ENCODE assay signal across 8 cellular contexts in the genomic region with DNA sequence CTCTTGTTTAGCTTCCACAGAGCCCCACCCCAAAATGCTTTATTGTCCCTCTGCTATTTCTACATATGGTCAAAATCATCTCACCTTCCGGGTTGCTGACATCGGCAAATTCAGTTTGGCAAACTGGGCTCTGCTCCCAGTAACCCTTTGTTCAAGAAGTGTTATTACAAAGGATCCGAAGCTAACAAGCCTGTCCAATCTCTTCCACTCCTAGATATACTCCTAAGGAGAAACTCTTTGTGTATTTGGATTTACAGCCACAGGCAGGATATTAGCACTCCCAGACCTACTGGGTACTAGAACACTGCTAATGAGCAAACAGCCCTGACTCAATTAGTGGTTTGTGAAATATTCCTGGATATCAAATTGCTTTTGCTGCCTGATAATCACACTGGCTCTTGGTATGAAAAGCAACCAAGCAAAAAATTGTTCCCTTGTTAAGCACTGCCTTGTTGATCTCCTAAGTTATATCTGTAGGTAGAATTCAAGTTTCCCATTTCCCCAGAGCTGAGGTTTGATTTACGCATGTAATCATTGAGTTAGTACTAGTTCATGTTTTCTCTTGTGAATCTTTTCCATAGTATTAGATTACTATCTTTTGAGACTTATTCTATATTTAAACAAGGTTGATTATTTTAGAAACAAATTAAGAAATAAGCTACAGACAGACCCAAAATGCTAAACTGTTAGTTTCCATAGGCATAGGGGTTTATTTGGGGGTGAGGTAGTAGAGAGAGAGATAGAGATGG. TPM values are rescaled to one million over a fixed set of nuclear protein-coding genes. Genes with fewer than 3 reads are reported as not detected.
DNase-seq lines count a peak whose midpoint lies in the region; ATAC-seq and TF ChIP-seq lines count a peak whose summit lies in the region.

No MANE protein-coding gene starts in this region.

- no peak overlapping the region for H2BK5ac ChIP-seq in trophoblast cell (ENCODE audit: low read depth, low read length, poor library complexity)

- no peak overlapping the region for H4K91ac ChIP-seq in trophoblast cell (ENCODE audit: low read depth, low read length)

- peaks cover 22% of the 10 kb centered on the region for H3K79me1 ChIP-seq in trophoblast cell (ENCODE audit: low read length)

- no peak overlapping the region for H3K4ac ChIP-seq in trophoblast cell (ENCODE audit: low read depth, low read length)

- H3K9me3 ChIP-seq in fibroblast of lung (ENCODE audit: control insufficient read depth, insufficient read depth, low read depth, low read length): no peaks in the 10 kb centered on the region
- no peaks in the 10 kb centered on the region for H3K9me3 ChIP-seq in trophoblast cell (ENCODE audit: insufficient read depth, low read depth, low read length)

- H3K36me3 ChIP-seq in fibroblast of lung (ENCODE audit: control insufficient read depth, insufficient read depth, low read length) (peaks cover 10% of the 10 kb centered on the region), trophoblast cell (ENCODE audit: control insufficient read depth in 1 of 2, insufficient read depth in 2 of 2, low read length in 2 of 2) (peaks cover 11 to 12% of the 10 kb centered on the region in 2 experiments)

- H4K12ac ChIP-seq in trophoblast cell (ENCODE audit: low read depth, low read length): no peak overlapping the region

- no peak overlapping the region for H3K14ac ChIP-seq in trophoblast cell (ENCODE audit: low read length)

- peak overlapping the region; percentile 99 for H3K4me3 ChIP-seq in AG10803 (ENCODE audit: low read length)
- peak overlapping the region; percentile 82 to 96 (median 94) for H3K4me3 ChIP-seq in fibroblast of lung (replicated peaks in 1 of 4; ENCODE audit: control extremely low read depth in 1 of 4, insufficient read depth in 1 of 4, low read depth in 3 of 4, low read length in 4 of 4)
- no peak overlapping the region for H3K4me3 ChIP-seq in trophoblast cell (ENCODE audit: low read depth, low read length)

- H4K20me1 ChIP-seq in fibroblast of lung (ENCODE audit: control insufficient read depth, extremely low read depth, insufficient read depth, low read length): no peaks in the 10 kb centered on the region

- H3K79me2 ChIP-seq in fibroblast of lung (ENCODE audit: control insufficient read depth, insufficient read depth, low read length) (peaks cover 34% of the 10 kb centered on the region), trophoblast cell (ENCODE audit: control insufficient read depth, insufficient read depth, low read length, poor library complexity) (peaks cover 28% of the 10 kb centered on the region)

- WGBS in trophoblast cell (ENCODE audit: extremely low coverage, insufficient coverage, insufficient read length): no CpG with 5 or more reads among the region's 4 CpGs

- no peak overlapping the region for H3K9ac ChIP-seq in fibroblast of lung (ENCODE audit: insufficient read depth, low read length)
- no peak overlapping the region for H3K9ac ChIP-seq in trophoblast cell (ENCODE audit: low read length)

- H3K18ac ChIP-seq in trophoblast cell (ENCODE audit: low read length): no peak overlapping the region

- no peak for TF ChIP-seq EP300 in Ishikawa (IDR thresholded peaks at IDR 0.05; ENCODE audit: borderline replicate concordance)

- no peak overlapping the region for H3K23ac ChIP-seq in trophoblast cell (ENCODE audit: low read length)

- TF ChIP-seq CTCF in AG10803 (conservative IDR thresholded peaks at IDR 0.05; ENCODE audit: low read length) (no peak), fibroblast of lung (conservative IDR thresholded peaks at IDR 0.05 in 1 of 2, IDR thresholded peaks at IDR 0.05 in 1 of 2; ENCODE audit: low read depth in 1 of 2, low read length in 2 of 2) (no peak), GM20000 (IDR thresholded peaks at IDR 0.05; ENCODE audit: extremely low read depth, missing control alignments) (no peak)

- H4K8ac ChIP-seq in trophoblast cell (ENCODE audit: low read depth, low read length): no peak overlapping the region

- DNase-seq in AG10803 (ENCODE audit: low read depth) (peak; percentile 67), SW480 (ENCODE audit: low spot score) (peak; percentile 86), fibroblast of lung (ENCODE audit: low read depth in 2 of 2) (peak; percentile 77 to 84), trophoblast cell (peak; percentile 30 to 70), nucleus accumbens (lab: John Stamatoyannopoulos, UW) (no peak), GM20000 (ENCODE audit: low spot score) (no peak)

- H3K27ac ChIP-seq in fibroblast of lung (ENCODE audit: insufficient read depth, low read length): no peak overlapping the region
- no peak overlapping the region for H3K27ac ChIP-seq in trophoblast cell (ENCODE audit: low read depth, low read length)

- ATAC-seq in GM18511 (IDR thresholded peaks at IDR 0.05; ENCODE audit: unreplicated experiment): no peak

- H3K4me1 ChIP-seq in fibroblast of lung (ENCODE audit: control insufficient read depth, extremely low read depth, insufficient read depth, low read length): no peaks in the 10 kb centered on the region
- H3K4me1 ChIP-seq in trophoblast cell (ENCODE audit: control insufficient read depth in 1 of 2, insufficient read depth in 2 of 2, low read length in 2 of 2): peaks cover 0 to 3% of the 10 kb centered on the region in 2 experiments

- H3K27me3 ChIP-seq in fibroblast of lung (ENCODE audit: control insufficient read depth, insufficient read depth, low read length) (no peaks in the 10 kb centered on the region), trophoblast cell (ENCODE audit: insufficient read depth, low read length) (no peaks in the 10 kb centered on the region)

- no peak; the same call in 1 of the 2 replicates for TF ChIP-seq RAD21 in Ishikawa (IDR thresholded peaks at IDR 0.05; ENCODE audit: low read depth)

- H3K4me2 ChIP-seq in fibroblast of lung (ENCODE audit: extremely low read depth, insufficient read depth, low read length): peak overlapping the region; percentile 90
- H3K4me2 ChIP-seq in trophoblast cell (ENCODE audit: low read length): peak overlapping the region; percentile 40

- H2BK12ac ChIP-seq in trophoblast cell (ENCODE audit: low read length): no peak overlapping the region

- no peak overlapping the region for H2BK120ac ChIP-seq in trophoblast cell (ENCODE audit: insufficient read depth, low read length, poor library complexity)

- H2AK5ac ChIP-seq in trophoblast cell (ENCODE audit: low read length): no peak overlapping the region

- H2AFZ ChIP-seq in fibroblast of lung (ENCODE audit: low read length) (no peak overlapping the region), trophoblast cell (ENCODE audit: insufficient read depth, low read length, poor library complexity) (no peak overlapping the region)

TF ChIP-seq in Ishikawa, 13 proteins besides CTCF, POLR2A, EP300 and RAD21:
- peak; percentile 76 for TF ChIP-seq NFIC (IDR thresholded peaks at IDR 0.05)
- peak; percentile 29; the same call in 1 of the 2 replicates for TF ChIP-seq FOXM1 (IDR thresholded peaks at IDR 0.05; ENCODE audit: borderline replicate concordance, low read depth)
- 0 out of 2 replicates have a peak, but pooled peaks have one; percentile 35 for TF ChIP-seq CEBPB (IDR thresholded peaks at IDR 0.05)
- peak; percentile 46; the same call in 1 of the 2 replicates for TF ChIP-seq TEAD4 (IDR thresholded peaks at IDR 0.05)
- TF ChIP-seq ZBTB7A (IDR thresholded peaks at IDR 0.05; ENCODE audit: low read depth): no peak
- TF ChIP-seq CREB1 (IDR thresholded peaks at IDR 0.05; ENCODE audit: low read depth): no peak
- 0 out of 2 replicates have a peak, but pooled peaks have one; percentile 61 for TF ChIP-seq TCF12 (IDR thresholded peaks at IDR 0.05; ENCODE audit: low read depth)
- TF ChIP-seq, protein P1, sequence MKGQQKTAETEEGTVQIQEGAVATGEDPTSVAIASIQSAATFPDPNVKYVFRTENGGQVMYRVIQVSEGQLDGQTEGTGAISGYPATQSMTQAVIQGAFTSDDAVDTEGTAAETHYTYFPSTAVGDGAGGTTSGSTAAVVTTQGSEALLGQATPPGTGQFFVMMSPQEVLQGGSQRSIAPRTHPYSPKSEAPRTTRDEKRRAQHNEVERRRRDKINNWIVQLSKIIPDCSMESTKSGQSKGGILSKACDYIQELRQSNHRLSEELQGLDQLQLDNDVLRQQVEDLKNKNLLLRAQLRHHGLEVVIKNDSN (IDR thresholded peaks at IDR 0.05): no peak
- TF ChIP-seq TAF1 (IDR thresholded peaks at IDR 0.05; ENCODE audit: low read depth): no peak
- no peak for TF ChIP-seq YY1 (IDR thresholded peaks at IDR 0.05; ENCODE audit: low read depth)
- TF ChIP-seq, protein P2, sequence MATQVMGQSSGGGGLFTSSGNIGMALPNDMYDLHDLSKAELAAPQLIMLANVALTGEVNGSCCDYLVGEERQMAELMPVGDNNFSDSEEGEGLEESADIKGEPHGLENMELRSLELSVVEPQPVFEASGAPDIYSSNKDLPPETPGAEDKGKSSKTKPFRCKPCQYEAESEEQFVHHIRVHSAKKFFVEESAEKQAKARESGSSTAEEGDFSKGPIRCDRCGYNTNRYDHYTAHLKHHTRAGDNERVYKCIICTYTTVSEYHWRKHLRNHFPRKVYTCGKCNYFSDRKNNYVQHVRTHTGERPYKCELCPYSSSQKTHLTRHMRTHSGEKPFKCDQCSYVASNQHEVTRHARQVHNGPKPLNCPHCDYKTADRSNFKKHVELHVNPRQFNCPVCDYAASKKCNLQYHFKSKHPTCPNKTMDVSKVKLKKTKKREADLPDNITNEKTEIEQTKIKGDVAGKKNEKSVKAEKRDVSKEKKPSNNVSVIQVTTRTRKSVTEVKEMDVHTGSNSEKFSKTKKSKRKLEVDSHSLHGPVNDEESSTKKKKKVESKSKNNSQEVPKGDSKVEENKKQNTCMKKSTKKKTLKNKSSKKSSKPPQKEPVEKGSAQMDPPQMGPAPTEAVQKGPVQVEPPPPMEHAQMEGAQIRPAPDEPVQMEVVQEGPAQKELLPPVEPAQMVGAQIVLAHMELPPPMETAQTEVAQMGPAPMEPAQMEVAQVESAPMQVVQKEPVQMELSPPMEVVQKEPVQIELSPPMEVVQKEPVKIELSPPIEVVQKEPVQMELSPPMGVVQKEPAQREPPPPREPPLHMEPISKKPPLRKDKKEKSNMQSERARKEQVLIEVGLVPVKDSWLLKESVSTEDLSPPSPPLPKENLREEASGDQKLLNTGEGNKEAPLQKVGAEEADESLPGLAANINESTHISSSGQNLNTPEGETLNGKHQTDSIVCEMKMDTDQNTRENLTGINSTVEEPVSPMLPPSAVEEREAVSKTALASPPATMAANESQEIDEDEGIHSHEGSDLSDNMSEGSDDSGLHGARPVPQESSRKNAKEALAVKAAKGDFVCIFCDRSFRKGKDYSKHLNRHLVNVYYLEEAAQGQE (IDR thresholded peaks at IDR 0.05; ENCODE audit: low read depth): no peak
- TF ChIP-seq EGR1 (IDR thresholded peaks at IDR 0.05): no peak
- TF ChIP-seq, protein P3, sequence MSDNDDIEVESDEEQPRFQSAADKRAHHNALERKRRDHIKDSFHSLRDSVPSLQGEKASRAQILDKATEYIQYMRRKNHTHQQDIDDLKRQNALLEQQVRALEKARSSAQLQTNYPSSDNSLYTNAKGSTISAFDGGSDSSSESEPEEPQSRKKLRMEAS (IDR thresholded peaks at IDR 0.05): no peak; the same call in 1 of the 2 replicates

RNA-seq across cellular contexts. Expression of a gene that starts 3.8 kb away (rescaled TPM):
- 112 and 145 TPM in 2 replicates for total RNA-seq in fibroblast of lung
- polyA plus RNA-seq in fibroblast of lung: 22.6 and 73.7 TPM in 2 replicates
- 39.2 and 112 TPM in 2 replicates for polyA plus RNA-seq in fibroblast of lung (2012)
- polyA minus RNA-seq in fibroblast of lung (ENCODE audit: low replicate concordance): 34.1 and 57.9 TPM in 2 replicates
- 48.6 and 50.2 TPM in 2 replicates for polyA plus RNA-seq in trophoblast cell (2013)

Comparison
In these comparisons a context has a peak if more than half of its experiments do, and no peak if none do; other contexts are left out.
1. DNase-seq: peak in AG10803 (single experiment), SW480 (single experiment), fibroblast of lung (2 of 2) and trophoblast cell (2 of 2); none in nucleus accumbens (0 of 56) and GM20000 (single experiment).